In genomic region chr18:27843783-27844415, GRCh38 we compare ENCODE assay signal across 13 cellular contexts.
DNase-seq lines count a peak whose midpoint lies in the region; ATAC-seq, FAIRE-seq and TF ChIP-seq lines count a peak whose summit lies in the region.
"Had no signal": no experiment of that assay in that cellular context is flagged by ENCODE, and none has a peak within 500 bp of the region (broad histone marks: within the 10 kb centered on the region; RNA-seq: fewer than 3 reads in every experiment).

No MANE protein-coding gene starts in this region.

- DNase-seq in H54 (ENCODE audit: insufficient read length, low spot score) = no peak
- DNase-seq in SK-MEL-5 (ENCODE audit: low read depth, low spot score) = peak; percentile 21
- peak; percentile 38 for DNase-seq in fibroblast of mammary gland (ENCODE audit: low read depth)
- peak; percentile 70 for DNase-seq in retinal pigment epithelial cell (ENCODE audit: low read depth)
- no peak for DNase-seq in RKO (ENCODE audit: low spot score)
- no peak for DNase-seq in activated T-cell treated with anti-CD3 and anti-CD28 coated beads, Interleukin-2, amount 50 U/mL, for 72 hours
- DNase-seq: activated CD8-positive, alpha-beta T cell treated with anti-CD3 and anti-CD28 coated beads for 36 hours; NCI-H2171 treated with DMSO at 0.1 percent for 48 hours; T-helper 2 cell; testis had no signal

- no peaks in the 10 kb centered on the region for H3K4me1 Mint-ChIP-seq in activated T-cell treated with anti-CD3 and anti-CD28 coated beads, Interleukin-2, amount 50 U/mL, for 72 hours (ENCODE audit: low read depth)

- ATAC-seq in HG03439 (IDR thresholded peaks at IDR 0.05; ENCODE audit: unreplicated experiment) = no peak
- ATAC-seq in GM18873 (IDR thresholded peaks at IDR 0.05; ENCODE audit: low FRiP score, unreplicated experiment) = no peak
- ATAC-seq in activated T-cell treated with anti-CD3 and anti-CD28 coated beads, Interleukin-2, amount 50 U/mL, for 72 hours (replicated peaks in 1 of 2) = no peak
- ATAC-seq: activated CD8-positive, alpha-beta T cell treated with anti-CD3 and anti-CD28 coated beads for 36 hours; left lobe of liver had no signal

- H3K9me3 Mint-ChIP-seq in activated T-cell treated with anti-CD3 and anti-CD28 coated beads, Interleukin-2, amount 50 U/mL, for 72 hours = peaks cover 0 to 21% of the 10 kb centered on the region in 2 donors

- no peak for TF ChIP-seq CTCF in fibroblast of mammary gland (conservative IDR thresholded peaks at IDR 0.05; ENCODE audit: control insufficient read depth, insufficient read depth, low read depth, low read length)
- TF ChIP-seq CTCF in retinal pigment epithelial cell (conservative IDR thresholded peaks at IDR 0.05; ENCODE audit: low read depth, low read length) = no peak

- H3K27me3 Mint-ChIP-seq in activated T-cell treated with anti-CD3 and anti-CD28 coated beads, Interleukin-2, amount 50 U/mL, for 72 hours (ENCODE audit: low read depth) = no peaks in the 10 kb centered on the region
- H3K27me3 Mint-ChIP-seq: activated CD8-positive, alpha-beta T cell treated with anti-CD3 and anti-CD28 coated beads for 36 hours had no signal

- H3K4me3 Mint-ChIP-seq in activated T-cell treated with anti-CD3 and anti-CD28 coated beads, Interleukin-2, amount 50 U/mL, for 72 hours = no peak overlapping the region
- H3K4me3 Mint-ChIP-seq: activated CD8-positive, alpha-beta T cell treated with anti-CD3 and anti-CD28 coated beads for 36 hours had no signal

- H3K36me3 Mint-ChIP-seq in activated T-cell treated with anti-CD3 and anti-CD28 coated beads, Interleukin-2, amount 50 U/mL, for 72 hours (ENCODE audit: insufficient read depth in 2 of 2) = no peaks in the 10 kb centered on the region

- H3K4me3 ChIP-seq in fibroblast of mammary gland (ENCODE audit: control insufficient read depth, low read depth, low read length) = no peak overlapping the region
- no peak overlapping the region for H3K4me3 ChIP-seq in retinal pigment epithelial cell (ENCODE audit: low read length)
- H3K4me3 ChIP-seq: testis had no signal

- peak; percentile 80 for FAIRE-seq in H54 (lab: Jason Lieb, UNC)

- TF ChIP-seq POLR2A in H54 (IDR thresholded peaks at IDR 0.05; ENCODE audit: low read depth, low read length) = no peak

- in situ Hi-C loops in SK-MEL-5 (cut with HindIII; ENCODE audit: low pct_unique_long_range_greater_than_20kb, low sequenced_read_pairs) = no loop called here

- no peak overlapping the region for H3K27ac Mint-ChIP-seq in activated T-cell treated with anti-CD3 and anti-CD28 coated beads, Interleukin-2, amount 50 U/mL, for 72 hours
- H3K27ac Mint-ChIP-seq: activated CD8-positive, alpha-beta T cell treated with anti-CD3 and anti-CD28 coated beads for 36 hours had no signal

Comparison
In these comparisons a context has a peak if more than half of its experiments do, and no peak if none do; other contexts are left out.
1. DNase-seq: peak in SK-MEL-5 (single experiment), fibroblast of mammary gland (single experiment) and retinal pigment epithelial cell (single experiment); none in H54 (single experiment), RKO (single experiment) and activated T-cell treated with anti-CD3 and anti-CD28 coated beads, Interleukin-2, amount 50 U/mL, for 72 hours (0 of 2).